Comparison of ENCODE assay signal across 28 cellular contexts in genomic region chrX:31461266-31461665, GRCh38.
"Had no signal": no experiment of that assay in that cellular context is flagged by ENCODE, and none has a peak within 500 bp of the region (broad histone marks: within the 10 kb centered on the region; RNA-seq: fewer than 3 reads in every experiment).

No MANE protein-coding gene starts in this region.

- H3K4me2 ChIP-seq: neural progenitor cell had no signal

- H3K36me3 Mint-ChIP-seq: natural killer cell; neural progenitor cell; stimulated activated effector memory CD8-positive, alpha-beta T cell treated with anti-CD3 and anti-CD28 coated beads, Interleukin-12 subunit alpha, Interleukin-12 subunit beta, amount 100 ng/mL, for 72 hours; stimulated activated naive B cell treated with anti-CD40 and anti-IgM and Interleukin-4, amounts not matched to agents 10 μg/mL and 1 μg/mL and 100 μg/mL, for 72 hours; type B pancreatic cell had no signal

- H3K4me1 Mint-ChIP-seq: natural killer cell; nephron; neural progenitor cell; stimulated activated effector memory CD8-positive, alpha-beta T cell treated with anti-CD3 and anti-CD28 coated beads, Interleukin-12 subunit alpha, Interleukin-12 subunit beta, amount 100 ng/mL, for 72 hours; stimulated activated naive B cell treated with anti-CD40 and anti-IgM and Interleukin-4, amounts not matched to agents 10 μg/mL and 1 μg/mL and 100 μg/mL, for 72 hours had no signal

- DNase-seq: natural killer cell; occipital lobe; ovary; posterior cingulate gyrus; psoas muscle; right cardiac atrium; right lobe of liver; sigmoid colon; small intestine; stimulated activated CD4-positive, alpha-beta T cell treated with anti-CD3 and anti-CD28 coated beads, Interleukin-15, amount 100 ng/mL, for 24 hours; stimulated activated CD4-positive, alpha-beta T cell treated with anti-CD3 and anti-CD28 coated beads, Interleukin-2, amount 100 ng/mL, for 24 hours; stimulated activated CD4-positive, alpha-beta T cell treated with anti-CD3 and anti-CD28 coated beads, Interleukin-2, amount 100 ng/mL, for 48 hours; stimulated activated CD4-positive, alpha-beta T cell treated with anti-CD3 and anti-CD28 coated beads, Interleukin-4, amount 100 ng/mL, for 24 hours; stimulated activated naive B cell treated with anti-CD40 and anti-IgM and Interleukin-4, amounts not matched to agents 10 μg/mL and 1 μg/mL and 100 μg/mL, for 72 hours; stimulated activated naive CD4-positive, alpha-beta T cell treated with Interleukin-2 at 50 U/mL for 16 hours; stomach; thyroid gland; transverse colon; upper lobe of right lung; uterus had no signal

- H3K9me3 ChIP-seq: ovary, psoas muscle, right lobe of liver, sigmoid colon, stomach, thoracic aorta, thyroid gland, transverse colon, upper lobe of right lung, uterus had no signal

- H3K4me3 Mint-ChIP-seq: natural killer cell; nephron; neural progenitor cell; stimulated activated effector memory CD8-positive, alpha-beta T cell treated with anti-CD3 and anti-CD28 coated beads, Interleukin-12 subunit alpha, Interleukin-12 subunit beta, amount 100 ng/mL, for 72 hours; stimulated activated naive B cell treated with anti-CD40 and anti-IgM and Interleukin-4, amounts not matched to agents 10 μg/mL and 1 μg/mL and 100 μg/mL, for 72 hours; stimulated activated naive CD8-positive, alpha-beta T cell treated with anti-CD3 and anti-CD28 coated beads, Interleukin-15, Interleukin-2, amounts not matched to agents 100 ng/mL and 50 ng/mL, for 24 hours; type B pancreatic cell had no signal

- H3K27ac Mint-ChIP-seq: natural killer cell; nephron; neural progenitor cell; progenitor cell of endocrine pancreas; stimulated activated effector memory CD8-positive, alpha-beta T cell treated with anti-CD3 and anti-CD28 coated beads, Interleukin-12 subunit alpha, Interleukin-12 subunit beta, amount 100 ng/mL, for 72 hours; stimulated activated naive B cell treated with anti-CD40 and anti-IgM and Interleukin-4, amounts not matched to agents 10 μg/mL and 1 μg/mL and 100 μg/mL, for 72 hours; stimulated activated naive CD8-positive, alpha-beta T cell treated with anti-CD3 and anti-CD28 coated beads, Interleukin-15, Interleukin-2, amounts not matched to agents 100 ng/mL and 50 ng/mL, for 24 hours; type B pancreatic cell had no signal

- H3K4me3 ChIP-seq: neural progenitor cell, ovary, psoas muscle, right lobe of liver, sigmoid colon, stomach, thoracic aorta, thyroid gland, transverse colon, upper lobe of right lung, uterus had no signal

- ATAC-seq: natural killer cell; psoas muscle; right cardiac atrium; right lobe of liver; stimulated activated effector memory CD8-positive, alpha-beta T cell treated with anti-CD3 and anti-CD28 coated beads, Interleukin-12 subunit alpha, Interleukin-12 subunit beta, amount 100 ng/mL, for 72 hours; stimulated activated naive B cell treated with anti-CD40 and anti-IgM and Interleukin-4, amounts not matched to agents 10 μg/mL and 1 μg/mL and 100 μg/mL, for 72 hours; upper lobe of right lung had no signal

- H3K27me3 ChIP-seq: neural progenitor cell, ovary, sigmoid colon, stomach, thyroid gland, transverse colon, upper lobe of right lung, uterus had no signal

- FAIRE-seq: small intestine had no signal

- H3K4me1 ChIP-seq: neural progenitor cell, parathyroid adenoma, psoas muscle, right lobe of liver, sigmoid colon, stomach, thyroid gland, transverse colon, upper lobe of right lung, uterus had no signal

- H3K36me3 ChIP-seq: neural progenitor cell, ovary, right lobe of liver, sigmoid colon, stomach, thoracic aorta, thyroid gland, transverse colon, upper lobe of right lung, uterus had no signal

- H3K27me3 Mint-ChIP-seq: progenitor cell of endocrine pancreas; stimulated activated naive B cell treated with anti-CD40 and anti-IgM and Interleukin-4, amounts not matched to agents 10 μg/mL and 1 μg/mL and 100 μg/mL, for 72 hours; stimulated activated naive CD8-positive, alpha-beta T cell treated with anti-CD3 and anti-CD28 coated beads, Interleukin-15, Interleukin-2, amounts not matched to agents 100 ng/mL and 50 ng/mL, for 24 hours; type B pancreatic cell had no signal

- H3K9me3 Mint-ChIP-seq: stimulated activated effector memory CD8-positive, alpha-beta T cell treated with anti-CD3 and anti-CD28 coated beads, Interleukin-12 subunit alpha, Interleukin-12 subunit beta, amount 100 ng/mL, for 72 hours; stimulated activated naive CD8-positive, alpha-beta T cell treated with anti-CD3 and anti-CD28 coated beads, Interleukin-15, Interleukin-2, amounts not matched to agents 100 ng/mL and 50 ng/mL, for 24 hours had no signal

- H3K27ac ChIP-seq: neural progenitor cell, ovary, parathyroid adenoma, psoas muscle, right lobe of liver, sigmoid colon, stomach, thoracic aorta, thyroid gland, transverse colon, upper lobe of right lung, uterus had no signal
